In the genomic region with DNA sequence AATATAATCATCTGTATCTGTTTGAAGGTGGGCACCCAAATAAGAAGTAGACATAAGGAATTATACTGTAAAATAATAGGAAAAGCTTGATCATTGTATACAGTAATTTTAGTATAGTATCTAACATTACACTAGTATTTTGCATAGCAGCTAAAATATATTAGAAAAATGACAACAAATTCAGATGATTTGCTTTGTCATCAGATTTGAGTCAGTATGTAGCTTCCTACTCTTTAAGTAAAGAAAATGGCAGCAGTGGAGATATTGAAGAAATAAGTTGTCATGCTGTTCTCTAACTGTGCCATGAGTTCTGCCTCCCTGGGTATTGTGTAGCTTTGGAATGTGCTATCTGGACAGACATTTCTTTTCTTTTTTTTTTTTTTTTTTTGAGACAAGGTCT, we compare ENCODE assay signal across 4 cellular contexts.
TF ChIP-seq lines count a peak whose summit lies in the region.

No MANE protein-coding gene starts in this region.

TF ChIP-seq in HepG2, 621 proteins besides CTCF, POLR2A, EP300 and RAD21:
- peak; percentile 87 for TF ChIP-seq MAFF (IDR thresholded peaks at IDR 0.05; ENCODE audit: low read depth, low read length)
- TF ChIP-seq ZNF530 (CRISPR knock-in tag; IDR thresholded peaks at IDR 0.05; ENCODE audit: low read depth): no peak
- TF ChIP-seq, protein P1, sequence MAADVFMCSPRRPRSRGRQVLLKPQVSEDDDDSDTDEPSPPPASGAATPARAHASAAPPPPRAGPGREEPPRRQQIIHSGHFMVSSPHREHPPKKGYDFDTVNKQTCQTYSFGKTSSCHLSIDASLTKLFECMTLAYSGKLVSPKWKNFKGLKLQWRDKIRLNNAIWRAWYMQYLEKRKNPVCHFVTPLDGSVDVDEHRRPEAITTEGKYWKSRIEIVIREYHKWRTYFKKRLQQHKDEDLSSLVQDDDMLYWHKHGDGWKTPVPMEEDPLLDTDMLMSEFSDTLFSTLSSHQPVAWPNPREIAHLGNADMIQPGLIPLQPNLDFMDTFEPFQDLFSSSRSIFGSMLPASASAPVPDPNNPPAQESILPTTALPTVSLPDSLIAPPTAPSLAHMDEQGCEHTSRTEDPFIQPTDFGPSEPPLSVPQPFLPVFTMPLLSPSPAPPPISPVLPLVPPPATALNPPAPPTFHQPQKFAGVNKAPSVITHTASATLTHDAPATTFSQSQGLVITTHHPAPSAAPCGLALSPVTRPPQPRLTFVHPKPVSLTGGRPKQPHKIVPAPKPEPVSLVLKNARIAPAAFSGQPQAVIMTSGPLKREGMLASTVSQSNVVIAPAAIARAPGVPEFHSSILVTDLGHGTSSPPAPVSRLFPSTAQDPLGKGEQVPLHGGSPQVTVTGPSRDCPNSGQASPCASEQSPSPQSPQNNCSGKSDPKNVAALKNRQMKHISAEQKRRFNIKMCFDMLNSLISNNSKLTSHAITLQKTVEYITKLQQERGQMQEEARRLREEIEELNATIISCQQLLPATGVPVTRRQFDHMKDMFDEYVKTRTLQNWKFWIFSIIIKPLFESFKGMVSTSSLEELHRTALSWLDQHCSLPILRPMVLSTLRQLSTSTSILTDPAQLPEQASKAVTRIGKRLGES (CRISPR knock-in tag; IDR thresholded peaks at IDR 0.05; ENCODE audit: borderline replicate concordance): no peak
- TF ChIP-seq ZNF292 (CRISPR knock-in tag; IDR thresholded peaks at IDR 0.05; ENCODE audit: borderline replicate concordance, low read depth): no peak
- TF ChIP-seq, protein P2, sequence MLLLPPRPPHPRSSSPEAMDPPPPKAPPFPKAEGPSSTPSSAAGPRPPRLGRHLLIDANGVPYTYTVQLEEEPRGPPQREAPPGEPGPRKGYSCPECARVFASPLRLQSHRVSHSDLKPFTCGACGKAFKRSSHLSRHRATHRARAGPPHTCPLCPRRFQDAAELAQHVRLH (CRISPR knock-in tag; IDR thresholded peaks at IDR 0.05; ENCODE audit: borderline replicate concordance, low read depth): no peak
- no peak for TF ChIP-seq TBX2 (CRISPR knock-in tag; IDR thresholded peaks at IDR 0.05; ENCODE audit: borderline replicate concordance)
- TF ChIP-seq YEATS2 (CRISPR knock-in tag; IDR thresholded peaks at IDR 0.05; ENCODE audit: borderline replicate concordance): no peak
- no peak for TF ChIP-seq ZMYM2 (CRISPR knock-in tag; IDR thresholded peaks at IDR 0.05)
- TF ChIP-seq RARA (CRISPR knock-in tag; IDR thresholded peaks at IDR 0.05): no peak
- no peak for TF ChIP-seq ZNF619 (CRISPR knock-in tag; IDR thresholded peaks at IDR 0.05)
- TF ChIP-seq ZBTB1 (CRISPR knock-in tag; IDR thresholded peaks at IDR 0.05; ENCODE audit: borderline replicate concordance): no peak
- TF ChIP-seq RBM39 (IDR thresholded peaks at IDR 0.05; ENCODE audit: low read depth, low read length, poor library complexity, severe bottlenecking): no peak
- TF ChIP-seq TBX3 (IDR thresholded peaks at IDR 0.05; ENCODE audit: borderline replicate concordance): no peak
- TF ChIP-seq MAFK (conservative IDR thresholded peaks at IDR 0.05 in 1 of 2, IDR thresholded peaks at IDR 0.05 in 1 of 2; ENCODE audit: low read length in 2 of 2): peak; percentile 87 to 92
TF ChIP-seq in HepG2: peak in this region for 2.

TF ChIP-seq in A549, 52 proteins besides CTCF, POLR2A, EP300 and RAD21:
- TF ChIP-seq, protein P3, sequence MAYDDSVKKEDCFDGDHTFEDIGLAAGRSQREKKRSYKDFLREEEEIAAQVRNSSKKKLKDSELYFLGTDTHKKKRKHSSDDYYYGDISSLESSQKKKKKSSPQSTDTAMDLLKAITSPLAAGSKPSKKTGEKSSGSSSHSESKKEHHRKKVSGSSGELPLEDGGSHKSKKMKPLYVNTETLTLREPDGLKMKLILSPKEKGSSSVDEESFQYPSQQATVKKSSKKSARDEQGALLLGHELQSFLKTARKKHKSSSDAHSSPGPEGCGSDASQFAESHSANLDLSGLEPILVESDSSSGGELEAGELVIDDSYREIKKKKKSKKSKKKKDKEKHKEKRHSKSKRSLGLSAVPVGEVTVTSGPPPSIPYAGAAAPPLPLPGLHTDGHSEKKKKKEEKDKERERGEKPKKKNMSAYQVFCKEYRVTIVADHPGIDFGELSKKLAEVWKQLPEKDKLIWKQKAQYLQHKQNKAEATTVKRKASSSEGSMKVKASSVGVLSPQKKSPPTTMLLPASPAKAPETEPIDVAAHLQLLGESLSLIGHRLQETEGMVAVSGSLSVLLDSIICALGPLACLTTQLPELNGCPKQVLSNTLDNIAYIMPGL (CRISPR knock-in tag; IDR thresholded peaks at IDR 0.05; ENCODE audit: borderline replicate concordance): no peak
- TF ChIP-seq RCOR1 (IDR thresholded peaks at IDR 0.05; ENCODE audit: low read depth, low read length) (no peak), MAFK (IDR thresholded peaks at IDR 0.05; ENCODE audit: partially characterized antibody) (peak; percentile 71)

TF ChIP-seq in IMR-90, 13 proteins besides CTCF, POLR2A, EP300 and RAD21:
- TF ChIP-seq, protein P4, sequence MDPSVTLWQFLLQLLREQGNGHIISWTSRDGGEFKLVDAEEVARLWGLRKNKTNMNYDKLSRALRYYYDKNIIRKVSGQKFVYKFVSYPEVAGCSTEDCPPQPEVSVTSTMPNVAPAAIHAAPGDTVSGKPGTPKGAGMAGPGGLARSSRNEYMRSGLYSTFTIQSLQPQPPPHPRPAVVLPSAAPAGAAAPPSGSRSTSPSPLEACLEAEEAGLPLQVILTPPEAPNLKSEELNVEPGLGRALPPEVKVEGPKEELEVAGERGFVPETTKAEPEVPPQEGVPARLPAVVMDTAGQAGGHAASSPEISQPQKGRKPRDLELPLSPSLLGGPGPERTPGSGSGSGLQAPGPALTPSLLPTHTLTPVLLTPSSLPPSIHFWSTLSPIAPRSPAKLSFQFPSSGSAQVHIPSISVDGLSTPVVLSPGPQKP (IDR thresholded peaks at IDR 0.05; ENCODE audit: borderline replicate concordance, low read depth, low read length): no peak
- TF ChIP-seq MAFK (IDR thresholded peaks at IDR 0.05; ENCODE audit: low read depth, low read length): peak; percentile 80
- no peak for TF ChIP-seq SMC3 (IDR thresholded peaks at IDR 0.05; ENCODE audit: low read depth, low read length)

TF ChIP-seq in K562, 482 proteins besides CTCF, POLR2A, EP300 and RAD21:
- TF ChIP-seq ZNF316 (IDR thresholded peaks at IDR 0.05): peak; percentile 86
- peak; percentile 60; the same call in 1 of the 2 replicates for TF ChIP-seq MAFK (IDR thresholded peaks at IDR 0.05; ENCODE audit: low read length)
- peak; percentile 61 for TF ChIP-seq MAFG (tag; conservative IDR thresholded peaks at IDR 0.05)
- no peak for TF ChIP-seq ZNF24 (IDR thresholded peaks at IDR 0.05)
- TF ChIP-seq C11orf30 (IDR thresholded peaks at IDR 0.05; ENCODE audit: low read depth): peak; percentile 59; the same call in 1 of the 2 replicates
- TF ChIP-seq MAFF (IDR thresholded peaks at IDR 0.05; ENCODE audit: low read length): peak; percentile 64
TF ChIP-seq in K562: peak in this region for 5.
